In the genomic region with DNA sequence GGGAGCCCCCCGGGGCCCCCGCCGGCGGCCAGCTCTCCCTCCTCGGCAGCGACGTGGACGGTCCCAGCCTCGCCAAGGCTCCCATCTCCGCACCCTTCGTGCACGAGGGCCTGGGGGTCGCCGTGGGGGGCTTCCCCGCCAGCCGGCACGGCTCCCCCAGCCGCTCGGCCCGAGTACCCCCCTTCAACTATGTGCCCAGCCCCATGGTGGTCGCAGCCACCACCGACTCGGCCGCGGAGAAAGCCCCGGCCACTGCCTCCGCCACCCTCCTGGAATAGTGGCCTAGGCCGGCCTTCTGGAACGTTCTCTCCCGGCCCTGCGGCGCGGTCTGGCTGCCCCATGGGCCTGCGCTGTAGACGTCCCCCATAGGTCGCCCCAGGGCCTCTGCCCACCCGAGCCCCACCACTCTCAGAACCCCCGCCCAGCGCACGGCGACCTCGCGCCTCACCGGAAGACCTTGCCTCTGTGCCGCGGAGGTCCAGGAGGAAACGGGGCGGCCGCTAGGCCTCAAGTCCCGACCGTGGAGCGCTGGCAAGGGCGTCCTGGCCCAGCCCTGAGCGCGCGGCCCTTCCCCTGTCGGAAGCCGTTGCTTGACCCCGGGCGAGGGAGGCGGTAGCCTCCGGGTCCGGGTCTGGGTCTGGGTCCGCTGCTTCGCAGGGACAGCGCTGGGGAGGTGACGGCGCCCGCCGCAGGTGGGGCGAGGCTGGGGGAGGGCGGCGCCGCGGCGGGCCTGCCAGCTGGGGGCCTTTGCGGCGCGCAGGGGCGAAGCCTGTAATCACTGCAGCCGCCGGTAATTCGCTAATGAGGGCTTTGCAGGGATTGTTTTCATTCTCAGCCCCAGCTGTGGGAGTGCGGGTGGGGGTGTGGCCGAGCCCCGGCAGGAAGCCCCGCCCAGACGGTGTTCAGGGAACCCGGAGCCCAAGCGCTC, we compare ENCODE assay signal across 1 cellular context.
TF ChIP-seq lines count a peak whose summit lies in the region.

No MANE protein-coding gene starts in this region.

TF ChIP-seq in endothelial cell of umbilical vein, 7 proteins besides CTCF, POLR2A, EP300 and RAD21:
- TF ChIP-seq EZH2 (IDR thresholded peaks at IDR 0.05; ENCODE audit: borderline replicate concordance, low read depth, low read length, severe bottlenecking) (peak; percentile 94), FOS (IDR thresholded peaks at IDR 0.05; ENCODE audit: borderline replicate concordance, insufficient read depth, low read length) (no peak)
TF ChIP-seq in endothelial cell of umbilical vein: peak in this region for 1.
